Comparison of ENCODE assay signal across 8 cellular contexts in the genomic region with DNA sequence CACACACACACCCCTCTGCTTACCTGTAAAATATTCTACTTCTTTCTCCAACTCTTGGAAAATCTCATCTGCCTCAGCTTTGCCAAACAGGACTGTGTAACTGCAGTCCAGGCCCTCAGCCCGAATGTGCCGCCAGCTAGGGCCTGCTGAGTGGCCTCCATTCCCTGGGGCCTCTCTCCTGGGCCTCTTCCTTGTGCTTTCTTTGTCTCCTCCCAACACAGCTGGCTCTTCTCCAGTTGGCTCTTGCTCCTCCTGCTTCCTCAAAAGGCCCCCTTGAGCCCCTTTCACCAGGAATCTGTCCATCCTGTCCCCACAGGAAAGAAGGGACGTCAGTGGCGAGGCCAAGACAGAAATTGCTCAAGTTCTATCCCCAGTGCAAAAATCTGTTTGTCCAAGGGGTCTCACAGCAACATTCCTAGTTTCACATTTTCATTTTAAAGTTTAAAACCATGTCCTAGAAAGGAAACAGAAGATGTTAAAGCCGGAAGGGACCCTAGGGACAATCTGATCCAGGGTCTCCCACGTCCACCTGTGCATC. TPM values are rescaled to one million over a fixed set of nuclear protein-coding genes. Genes with fewer than 3 reads are reported as not detected.
DNase-seq lines count a peak whose midpoint lies in the region; ATAC-seq and TF ChIP-seq lines count a peak whose summit lies in the region.

No MANE protein-coding gene starts in this region.

- DNase-seq in AG10803 (ENCODE audit: low read depth), result no peak
- DNase-seq in breast epithelium (ENCODE audit: low spot score in 2 of 2), result no peak
- no peak for DNase-seq in naive thymus-derived CD4-positive, alpha-beta T cell
- no peak for DNase-seq in activated CD4-positive, CD25-positive, alpha-beta regulatory T cell (lab: John Stamatoyannopoulos, UW)

- peaks cover 20 to 32% (median 30%) of the 10 kb centered on the region in 3 donors for H3K4me1 Mint-ChIP-seq in IgD-negative memory B cell
- peaks cover 21 to 37% (median 34%) of the 10 kb centered on the region in 7 donors for H3K4me1 Mint-ChIP-seq in naive thymus-derived CD4-positive, alpha-beta T cell

- H3K4me3 ChIP-seq in AG10803 (ENCODE audit: low read length) (peak overlapping the region; percentile 89), breast epithelium (peak overlapping the region; percentile 51 to 72 (median 63))
- peak overlapping the region; percentile 62 for H3K4me3 ChIP-seq in naive thymus-derived CD4-positive, alpha-beta T cell (ENCODE audit: low read length)

- ATAC-seq in naive thymus-derived CD4-positive, alpha-beta T cell, result no peak
- ATAC-seq in HG03457 (IDR thresholded peaks at IDR 0.05; ENCODE audit: unreplicated experiment), result no peak
- ATAC-seq in GM19324 (IDR thresholded peaks at IDR 0.05; ENCODE audit: low FRiP score, unreplicated experiment), result no peak
- ATAC-seq in GM18520 (IDR thresholded peaks at IDR 0.05; ENCODE audit: unreplicated experiment), result no peak

- peaks cover 4 to 14% of the 10 kb centered on the region in 2 donors for H3K4me1 ChIP-seq in breast epithelium
- peaks cover 18% of the 10 kb centered on the region in 2 donors for H3K4me1 ChIP-seq in naive thymus-derived CD4-positive, alpha-beta T cell (ENCODE audit: control insufficient read depth in 2 of 2, insufficient read depth in 2 of 2, low read length in 2 of 2)

- peak overlapping the region; percentile 86 to 95 (median 92) for H3K4me3 Mint-ChIP-seq in IgD-negative memory B cell
- peak overlapping the region; percentile 80 to 93 (median 90) for H3K4me3 Mint-ChIP-seq in naive thymus-derived CD4-positive, alpha-beta T cell

- H3K36me3 ChIP-seq in breast epithelium, result no peaks in the 10 kb centered on the region
- H3K36me3 ChIP-seq in naive thymus-derived CD4-positive, alpha-beta T cell (ENCODE audit: control insufficient read depth in 2 of 3, insufficient read depth in 3 of 3, low read length in 3 of 3), result peaks cover 0 to 34% (median 0%) of the 10 kb centered on the region in 3 experiments

- CTCF ChIA-PET in naive thymus-derived CD4-positive, alpha-beta T cell (lab: Charles Lee), result interaction anchor here (0.9 to 2.1 kb wide), 5 partner anchors 38 to 428 kb away, joined by 3 to 10 read pairs (median 5); no protein-coding TSS in a partner anchor

- no peaks in the 10 kb centered on the region for H3K9me3 ChIP-seq in breast epithelium
- H3K9me3 ChIP-seq in naive thymus-derived CD4-positive, alpha-beta T cell (ENCODE audit: control insufficient read depth in 2 of 3, low read length in 3 of 3), result no peaks in the 10 kb centered on the region

- no peaks in the 10 kb centered on the region for H3K9me3 Mint-ChIP-seq in IgD-negative memory B cell
- peaks cover 0 to 1% (median 0%) of the 10 kb centered on the region in 11 donors for H3K9me3 Mint-ChIP-seq in naive thymus-derived CD4-positive, alpha-beta T cell

- TF ChIP-seq POLR2A in breast epithelium (IDR thresholded peaks at IDR 0.05), result no peak

- TF ChIP-seq CTCF in AG10803 (conservative IDR thresholded peaks at IDR 0.05; ENCODE audit: low read length) (no peak), breast epithelium (IDR thresholded peaks at IDR 0.05) (no peak)

- peak overlapping the region; percentile 73 to 85 for H3K27ac ChIP-seq in breast epithelium
- peak overlapping the region; percentile 76 for H3K27ac ChIP-seq in naive thymus-derived CD4-positive, alpha-beta T cell (ENCODE audit: low read depth, low read length)

- H3K27ac Mint-ChIP-seq in IgD-negative memory B cell, result peak overlapping the region; percentile 87 to 96 (median 89)
- peak overlapping the region; percentile 88 to 96 (median 93) for H3K27ac Mint-ChIP-seq in naive thymus-derived CD4-positive, alpha-beta T cell

- POLR2A ChIA-PET in naive thymus-derived CD4-positive, alpha-beta T cell (lab: Charles Lee), result interaction anchor here (0.5 to 2.3 kb wide), 7 partner anchors 19 to 1195 kb away, joined by 3 to 8 read pairs (median 3); a partner anchor contains a TSS

- H3K27me3 ChIP-seq in breast epithelium, result no peaks in the 10 kb centered on the region
- H3K27me3 ChIP-seq in naive thymus-derived CD4-positive, alpha-beta T cell (ENCODE audit: control insufficient read depth in 2 of 2, insufficient read depth in 2 of 2, low read length in 2 of 2), result no peaks in the 10 kb centered on the region

- H3K27me3 Mint-ChIP-seq in IgD-negative memory B cell, result no peaks in the 10 kb centered on the region
- no peaks in the 10 kb centered on the region for H3K27me3 Mint-ChIP-seq in naive thymus-derived CD4-positive, alpha-beta T cell

- H3K36me3 Mint-ChIP-seq in IgD-negative memory B cell, result no peaks in the 10 kb centered on the region
- H3K36me3 Mint-ChIP-seq in naive thymus-derived CD4-positive, alpha-beta T cell, result peaks cover 0 to 13% (median 4%) of the 10 kb centered on the region in 5 donors

- intact Hi-C loops in breast epithelium (cut with DNase I; ENCODE audit: low total_unique reads), result loop anchor here (5.0 kb wide), 1 partner anchor 530 kb away; a partner anchor contains a TSS
- intact Hi-C loops in naive thymus-derived CD4-positive, alpha-beta T cell (cut with micrococcal nuclease), result loop anchor here (1.0 to 10.0 kb wide), 16 partner anchors 19 to 1522 kb away; a partner anchor contains a TSS

RNA-seq across cellular contexts. Expression of a gene that starts 0.7 kb away (rescaled TPM):
- 17.6 TPM for polyA plus RNA-seq in IgD-negative memory B cell
- total RNA-seq in breast epithelium, result 10 to 100 TPM; 18.9 to 27.2 (median 18.9) TPM
- total RNA-seq in naive thymus-derived CD4-positive, alpha-beta T cell, result 10 to 100 TPM; 13.2 to 21.4 (median 17.6) TPM
- 10 to 100 TPM; 18.0 to 23.2 TPM for polyA plus RNA-seq in naive thymus-derived CD4-positive, alpha-beta T cell

RNA-seq across cellular contexts. Expression of a gene that starts 4.8 kb away (rescaled TPM):
- polyA plus RNA-seq in IgD-negative memory B cell, result 24.6 TPM
- total RNA-seq in breast epithelium, result 10 to 100 TPM; 23.2 to 28.7 (median 23.9) TPM
- 10 to 100 TPM in 3 of 5 experiments, 1 to 10 TPM in 2; 7.7 to 54.8 (median 13.6) TPM for total RNA-seq in naive thymus-derived CD4-positive, alpha-beta T cell
- 10 to 100 TPM; 21.9 to 34.7 TPM for polyA plus RNA-seq in naive thymus-derived CD4-positive, alpha-beta T cell

RNA-seq across cellular contexts. Expression of a gene that starts 23.8 kb away (rescaled TPM):
- 2.4 TPM for polyA plus RNA-seq in IgD-negative memory B cell
- total RNA-seq in breast epithelium, result 100 to 1,000 TPM; 223 to 957 (median 301) TPM
- total RNA-seq in naive thymus-derived CD4-positive, alpha-beta T cell, result 10 to 100 TPM in 4 of 5 experiments, 1 to 10 TPM in 1; 8.8 to 58.3 (median 40.8) TPM
- polyA plus RNA-seq in naive thymus-derived CD4-positive, alpha-beta T cell, result 1 to 10 TPM; 3.8 to 4.5 TPM

RNA-seq across cellular contexts. Expression of a gene that starts 40.2 kb away (rescaled TPM):
- 16.0 TPM for polyA plus RNA-seq in IgD-negative memory B cell
- 10 to 100 TPM; 22.2 to 28.5 (median 24.7) TPM for total RNA-seq in breast epithelium
- total RNA-seq in naive thymus-derived CD4-positive, alpha-beta T cell, result 10 to 100 TPM in 4 of 5 experiments, 1 to 10 TPM in 1; 7.8 to 15.7 (median 12.9) TPM
- 10 to 100 TPM; 11.0 to 15.7 TPM for polyA plus RNA-seq in naive thymus-derived CD4-positive, alpha-beta T cell
